ENCODE assay signal across 3 cellular contexts in genomic region chr17:9750488-9750887, GRCh38.
TF ChIP-seq lines count a peak whose summit lies in the region.

No MANE protein-coding gene starts in this region.

TF ChIP-seq in liver, 16 proteins besides CTCF, POLR2A, EP300 and RAD21:
- no peak for TF ChIP-seq HNF4G (IDR thresholded peaks at IDR 0.05)
- peak; percentile 83 for TF ChIP-seq NR2F2 (IDR thresholded peaks at IDR 0.05)
TF ChIP-seq in liver: peak in this region for 1.

TF ChIP-seq in HepG2, 621 proteins besides CTCF, POLR2A, EP300 and RAD21:
- no peak for TF ChIP-seq ZIK1 (CRISPR knock-in tag; IDR thresholded peaks at IDR 0.05; ENCODE audit: borderline replicate concordance, low read depth)

TF ChIP-seq in H1, 55 proteins besides CTCF, POLR2A, EP300 and RAD21:
- TF ChIP-seq CHD1 (IDR thresholded peaks at IDR 0.05; ENCODE audit: low read depth, low read length), result no peak
- TF ChIP-seq ZNF274 (IDR thresholded peaks at IDR 0.05; ENCODE audit: borderline replicate concordance, extremely low read depth, low read length), result no peak
- no peak for TF ChIP-seq BACH1 (IDR thresholded peaks at IDR 0.05; ENCODE audit: low read length)
- no peak for TF ChIP-seq CBX8 (IDR thresholded peaks at IDR 0.05; ENCODE audit: borderline replicate concordance, low read depth, low read length)
- no peak for TF ChIP-seq SIX5 (IDR thresholded peaks at IDR 0.05; ENCODE audit: low read depth, low read length)
- no peak for TF ChIP-seq FOSL1 (IDR thresholded peaks at IDR 0.05; ENCODE audit: insufficient read depth, low read depth, low read length)
- TF ChIP-seq TEAD4 (IDR thresholded peaks at IDR 0.05; ENCODE audit: low read depth, low read length), result no peak
- TF ChIP-seq TBP (IDR thresholded peaks at IDR 0.05; ENCODE audit: low read depth, low read length), result no peak
- TF ChIP-seq MAX (IDR thresholded peaks at IDR 0.05), result no peak
- TF ChIP-seq TAF7 (optimal IDR thresholded peaks at IDR 0.05; ENCODE audit: borderline replicate concordance, low read depth, low read length), result no peak
- no peak for TF ChIP-seq KDM4A (IDR thresholded peaks at IDR 0.05; ENCODE audit: low read depth, low read length, severe bottlenecking)
- TF ChIP-seq POU5F1 (IDR thresholded peaks at IDR 0.05; ENCODE audit: low read depth, low read length), result no peak
- TF ChIP-seq RFX5 (IDR thresholded peaks at IDR 0.05; ENCODE audit: borderline replicate concordance, low read depth, low read length), result no peak
- TF ChIP-seq ATF2 (IDR thresholded peaks at IDR 0.05; ENCODE audit: low read length), result no peak
